Comparison of ENCODE assay signal across 1 cellular context in the genomic region with DNA sequence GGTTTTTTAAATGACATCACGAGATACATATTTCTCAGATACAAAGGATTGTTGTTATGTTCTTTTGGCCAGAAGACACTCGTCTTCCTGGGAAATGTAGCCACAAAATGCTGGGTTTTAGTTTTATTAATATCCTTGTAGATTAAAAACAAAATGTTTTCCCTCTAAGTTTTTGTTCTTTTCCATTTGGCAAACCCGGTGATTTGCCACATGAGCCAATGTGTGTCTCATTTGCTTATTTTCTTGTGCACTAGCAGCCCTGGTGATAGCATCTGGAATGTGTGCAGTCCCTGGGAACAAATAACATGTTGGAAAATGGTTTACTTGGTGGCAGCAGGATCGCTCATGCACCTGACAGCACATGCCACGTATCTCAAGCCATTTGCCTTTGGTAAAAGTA.
TF ChIP-seq lines count a peak whose summit lies in the region.

No MANE protein-coding gene starts in this region.

TF ChIP-seq in IMR-90, 13 proteins besides CTCF, POLR2A, EP300 and RAD21 (continued from another document):
- TF ChIP-seq ELK1 (IDR thresholded peaks at IDR 0.05; ENCODE audit: borderline replicate concordance, low read depth, low read length) (no peak), SMC3 (IDR thresholded peaks at IDR 0.05; ENCODE audit: low read depth, low read length) (no peak), MAZ (IDR thresholded peaks at IDR 0.05; ENCODE audit: borderline replicate concordance, low read depth, low read length) (no peak), MXI1 (IDR thresholded peaks at IDR 0.05; ENCODE audit: borderline replicate concordance, low read depth, low read length) (no peak), MAFK (IDR thresholded peaks at IDR 0.05; ENCODE audit: low read depth, low read length) (no peak)
- TF ChIP-seq, protein P1, sequence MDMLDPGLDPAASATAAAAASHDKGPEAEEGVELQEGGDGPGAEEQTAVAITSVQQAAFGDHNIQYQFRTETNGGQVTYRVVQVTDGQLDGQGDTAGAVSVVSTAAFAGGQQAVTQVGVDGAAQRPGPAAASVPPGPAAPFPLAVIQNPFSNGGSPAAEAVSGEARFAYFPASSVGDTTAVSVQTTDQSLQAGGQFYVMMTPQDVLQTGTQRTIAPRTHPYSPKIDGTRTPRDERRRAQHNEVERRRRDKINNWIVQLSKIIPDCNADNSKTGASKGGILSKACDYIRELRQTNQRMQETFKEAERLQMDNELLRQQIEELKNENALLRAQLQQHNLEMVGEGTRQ (IDR thresholded peaks at IDR 0.05; ENCODE audit: low read depth, low read length) = no peak
TF ChIP-seq in IMR-90: peak in this region for 0.
